In genomic region chr9:801399-802071, GRCh38 we compare ENCODE assay signal across 15 cellular contexts.
A peak's percentile ranks its signal among the peaks of the same experiment; 100 is the strongest.
DNase-seq lines count a peak whose midpoint lies in the region; ATAC-seq and TF ChIP-seq lines count a peak whose summit lies in the region.
"Had no signal": no experiment of that assay in that cellular context is flagged by ENCODE, and none has a peak within 500 bp of the region (broad histone marks: within the 10 kb centered on the region; RNA-seq: fewer than 3 reads in every experiment).

No MANE protein-coding gene starts in this region.

- ATAC-seq in RWPE2 (ENCODE audit: low read depth) = peak; percentile 71
- ATAC-seq in GM18519 (IDR thresholded peaks at IDR 0.05; ENCODE audit: low FRiP score, unreplicated experiment) = no peak

- H3K4me1 Mint-ChIP-seq in nephron progenitor cell = peaks cover 24% of the 10 kb centered on the region
- H3K4me1 Mint-ChIP-seq: B cell had no signal

- TF ChIP-seq CTCF in RWPE2 (IDR thresholded peaks at IDR 0.05; ENCODE audit: poor library complexity, severe bottlenecking) (no peak), epithelial cell of esophagus (IDR thresholded peaks at IDR 0.05; ENCODE audit: insufficient read depth, low read depth, low read length, missing control alignments) (no peak), nephron progenitor cell (IDR thresholded peaks at IDR 0.05) (no peak)

- no peak overlapping the region for H3K4me3 Mint-ChIP-seq in nephron progenitor cell
- H3K4me3 Mint-ChIP-seq: activated T-cell treated with anti-CD3 and anti-CD28 coated beads, Interleukin-2, amount 50 U/mL, for 24 hours; B cell had no signal

- DNase-seq in COLO829 (ENCODE audit: low spot score) (peak; percentile 79), RWPE2 (ENCODE audit: low spot score) (no peak), epithelial cell of esophagus (ENCODE audit: low read depth) (peak; percentile 75), nephron progenitor cell (no peak), DMS153 treated with DMSO at 0.1 percent for 48 hours (lab: John Stamatoyannopoulos, UW; ENCODE audit: unreplicated experiment) (no peak), cerebellar nuclear complex (lab: John Stamatoyannopoulos, UW) (no peak)
- DNase-seq in activated naive CD4-positive, alpha-beta T cell treated with anti-CD3 and anti-CD28 coated beads, Interleukin-2, amount 50 U/mL, for 16 hours = no peak
- DNase-seq: activated CD4-positive, CD25-positive, alpha-beta regulatory T cell; activated T-cell treated with anti-CD3 and anti-CD28 coated beads, Interleukin-2, amount 50 U/mL, for 24 hours; DND-41; mesenchymal stem cell; NCI-H2171; stimulated activated CD4-positive, alpha-beta T cell treated with anti-CD3 and anti-CD28 coated beads, Interleukin-2, amount 100 ng/mL, for 24 hours had no signal

- H3K36me3 Mint-ChIP-seq in nephron progenitor cell (ENCODE audit: low read depth) = no peaks in the 10 kb centered on the region

- H3K9me3 ChIP-seq in RWPE2 (ENCODE audit: severe bottlenecking) = no peaks in the 10 kb centered on the region

- H3K36me3 ChIP-seq in RWPE2 (ENCODE audit: low read depth) = no peaks in the 10 kb centered on the region

- peak overlapping the region; percentile 75 for H3K27ac Mint-ChIP-seq in nephron progenitor cell
- H3K27ac Mint-ChIP-seq: activated T-cell treated with anti-CD3 and anti-CD28 coated beads, Interleukin-2, amount 50 U/mL, for 24 hours; B cell had no signal

- H3K27me3 ChIP-seq in RWPE2 (ENCODE audit: insufficient read depth, poor library complexity, severe bottlenecking) = no peaks in the 10 kb centered on the region

- no peak overlapping the region for H3K4me3 ChIP-seq in RWPE2 (ENCODE audit: severe bottlenecking)
- no peak overlapping the region for H3K4me3 ChIP-seq in epithelial cell of esophagus (ENCODE audit: low read length)

- H3K4me1 ChIP-seq in RWPE2 (ENCODE audit: insufficient read depth, poor library complexity, severe bottlenecking) = peaks cover 16% of the 10 kb centered on the region

- peaks cover 3% of the 10 kb centered on the region for H3K27me3 Mint-ChIP-seq in nephron progenitor cell (ENCODE audit: low read depth, poor library complexity)

- no peaks in the 10 kb centered on the region for H3K9me3 Mint-ChIP-seq in nephron progenitor cell
- H3K9me3 Mint-ChIP-seq: activated T-cell treated with anti-CD3 and anti-CD28 coated beads, Interleukin-2, amount 50 U/mL, for 24 hours had no signal

- H3K27ac ChIP-seq in RWPE2 (ENCODE audit: poor library complexity, severe bottlenecking) = peak overlapping the region; percentile 62

Comparison
In these comparisons a context has a peak if more than half of its experiments do, and no peak if none do; other contexts are left out.
1. DNase-seq: peak in COLO829 (single experiment) and epithelial cell of esophagus (single experiment); none in RWPE2 (single experiment), nephron progenitor cell (single experiment), DMS153 treated with DMSO at 0.1 percent for 48 hours (single experiment), cerebellar nuclear complex (0 of 2) and activated naive CD4-positive, alpha-beta T cell treated with anti-CD3 and anti-CD28 coated beads, Interleukin-2, amount 50 U/mL, for 16 hours (single experiment).